1 cellular context compared by ENCODE assay signal in genomic region chr12:47273191-47273626, GRCh38.
TF ChIP-seq lines count a peak whose summit lies in the region.

No MANE protein-coding gene starts in this region.

TF ChIP-seq in IMR-90, 13 proteins besides CTCF, POLR2A, EP300 and RAD21:
- no peak for TF ChIP-seq USF2 (IDR thresholded peaks at IDR 0.05; ENCODE audit: low read depth, low read length)
- no peak for TF ChIP-seq RFX5 (IDR thresholded peaks at IDR 0.05; ENCODE audit: low read depth, low read length)
- TF ChIP-seq ELK1 (IDR thresholded peaks at IDR 0.05; ENCODE audit: borderline replicate concordance, low read depth, low read length): no peak
- no peak for TF ChIP-seq BHLHE40 (IDR thresholded peaks at IDR 0.05; ENCODE audit: low read depth, low read length)
- no peak for TF ChIP-seq SMC3 (IDR thresholded peaks at IDR 0.05; ENCODE audit: low read depth, low read length)
- TF ChIP-seq RCOR1 (IDR thresholded peaks at IDR 0.05; ENCODE audit: insufficient replicate concordance, low read length): no peak
- TF ChIP-seq CHD1 (IDR thresholded peaks at IDR 0.05; ENCODE audit: low read depth, low read length): no peak
- no peak for TF ChIP-seq MXI1 (IDR thresholded peaks at IDR 0.05; ENCODE audit: borderline replicate concordance, low read depth, low read length)
- TF ChIP-seq NFE2L2 (IDR thresholded peaks at IDR 0.05; ENCODE audit: low read depth, low read length): no peak
